ENCODE assay signal across 34 cellular contexts in genomic region chr2:182589121-182589520, GRCh38.
"Had no signal": no experiment of that assay in that cellular context is flagged by ENCODE, and none has a peak within 500 bp of the region (broad histone marks: within the 10 kb centered on the region; RNA-seq: fewer than 3 reads in every experiment).

No MANE protein-coding gene starts in this region.

- H3K4me3 Mint-ChIP-seq: activated CD4-positive, alpha-beta memory T cell treated with anti-CD3 and anti-CD28 coated beads for 36 hours; activated CD4-positive, alpha-beta T cell treated with anti-CD3 and anti-CD28 coated beads for 36 hours; activated CD4-positive, alpha-beta T cell treated with anti-CD3 and anti-CD28 coated beads, Interleukin-2, amount 10 ng/mL, durations not matched to agents 24 days and 14 days; activated CD8-positive, alpha-beta memory T cell treated with anti-CD3 and anti-CD28 coated beads, Interleukin-2, amount 10 ng/mL, durations not matched to agents 7 days and 5 days; activated CD8-positive, alpha-beta T cell treated with anti-CD3 and anti-CD28 coated beads, Interleukin-2, amount 10 ng/mL, durations not matched to agents 7 days and 5 days; activated naive CD4-positive, alpha-beta T cell treated with anti-CD3 and anti-CD28 coated beads for 36 hours; activated naive CD4-positive, alpha-beta T cell treated with anti-CD3 and anti-CD28 coated beads, Interleukin-2, amount 50 U/mL, for 24 hours; activated naive CD8-positive, alpha-beta T cell treated with anti-CD3 and anti-CD28 coated beads for 36 hours; activated naive CD8-positive, alpha-beta T cell treated with anti-CD3 and anti-CD28 coated beads, Interleukin-2, amount 50 U/mL, for 24 hours; activated T-helper 1 cell treated with anti-CD3 and anti-CD28 coated beads, Interleukin-12 subunit alpha, Interleukin-12 subunit beta, Interleukin-2, Interleukin-4 antibody, amounts not matched to agents 30 ng/mL and 10 ng/mL and 1 ng/mL, durations not matched to agents 14 hours and 24 hours and 36 hours; brain had no signal

- H3K36me3 Mint-ChIP-seq: activated CD4-positive, alpha-beta memory T cell treated with anti-CD3 and anti-CD28 coated beads for 36 hours; activated CD8-positive, alpha-beta memory T cell treated with anti-CD3 and anti-CD28 coated beads, Interleukin-2, amount 10 ng/mL, durations not matched to agents 7 days and 5 days; activated naive CD4-positive, alpha-beta T cell treated with anti-CD3 and anti-CD28 coated beads, Interleukin-2, amount 50 U/mL, for 24 hours; activated naive CD8-positive, alpha-beta T cell treated with anti-CD3 and anti-CD28 coated beads for 36 hours; brain had no signal

- H3K9me3 ChIP-seq: adrenal gland, breast epithelium, colonic mucosa, esophagus squamous epithelium, gastroesophageal sphincter had no signal

- H3K27me3 ChIP-seq: adrenal gland, breast epithelium, cardiac muscle cell, colonic mucosa, esophagus squamous epithelium, gastroesophageal sphincter had no signal

- H3K4me1 ChIP-seq: adrenal gland, breast epithelium, colonic mucosa, gastroesophageal sphincter had no signal

- H3K27ac ChIP-seq: adrenal gland, breast epithelium, cardiac muscle cell, colonic mucosa, epithelial cell of prostate, esophagus squamous epithelium, gastroesophageal sphincter had no signal

- H3K4me3 ChIP-seq: adrenal gland, breast epithelium, cardiac muscle cell, colonic mucosa, esophagus squamous epithelium, gastroesophageal sphincter had no signal

- H3K4me1 Mint-ChIP-seq: activated CD4-positive, alpha-beta T cell treated with anti-CD3 and anti-CD28 coated beads for 36 hours; activated CD4-positive, alpha-beta T cell treated with anti-CD3 and anti-CD28 coated beads, Interleukin-2, amount 10 ng/mL, durations not matched to agents 24 days and 14 days; activated CD8-positive, alpha-beta memory T cell treated with anti-CD3 and anti-CD28 coated beads, Interleukin-2, amount 10 ng/mL, durations not matched to agents 7 days and 5 days; activated naive CD4-positive, alpha-beta T cell treated with anti-CD3 and anti-CD28 coated beads, Interleukin-2, amount 50 U/mL, for 24 hours; activated naive CD8-positive, alpha-beta T cell treated with anti-CD3 and anti-CD28 coated beads for 36 hours; activated naive CD8-positive, alpha-beta T cell treated with anti-CD3 and anti-CD28 coated beads, Interleukin-2, amount 50 U/mL, for 24 hours had no signal

- H3K36me3 ChIP-seq: adrenal gland, breast epithelium, cardiac muscle cell, colonic mucosa, esophagus squamous epithelium, gastroesophageal sphincter had no signal

- FAIRE-seq: endometrium, endothelial cell of umbilical vein had no signal

- H3K27me3 Mint-ChIP-seq: activated naive CD8-positive, alpha-beta T cell treated with anti-CD3 and anti-CD28 coated beads, Interleukin-2, amount 50 U/mL, for 24 hours; brain had no signal

- DNase-seq: activated CD4-positive, alpha-beta memory T cell treated with anti-CD3 and anti-CD28 coated beads for 36 hours; activated CD4-positive, alpha-beta T cell treated with anti-CD3 and anti-CD28 coated beads for 36 hours; activated CD4-positive, alpha-beta T cell treated with anti-CD3 and anti-CD28 coated beads, Interleukin-2, amount 10 ng/mL, durations not matched to agents 24 days and 14 days; activated CD4-positive, CD25-positive, alpha-beta regulatory T cell; activated CD4-positive, CD25-positive, alpha-beta regulatory T cell treated with anti-CD3 and anti-CD28 coated beads, Interleukin-2, amount 50 U/mL, for 72 hours; activated CD8-positive, alpha-beta memory T cell treated with anti-CD3 and anti-CD28 coated beads, Interleukin-2, amount 10 ng/mL, durations not matched to agents 7 days and 5 days; activated CD8-positive, alpha-beta memory T cell treated with anti-CD3 and anti-CD28 coated beads, Interleukin-2, amount 50 U/mL, for 4 hours; activated CD8-positive, alpha-beta T cell treated with anti-CD3 and anti-CD28 coated beads, Interleukin-2, amount 10 ng/mL, durations not matched to agents 7 days and 5 days; activated effector memory CD4-positive, alpha-beta T cell treated with anti-CD3 and anti-CD28 coated beads, Interleukin-2, amount 50 U/mL, for 16 hours; activated naive CD4-positive, alpha-beta T cell treated with anti-CD3 and anti-CD28 coated beads for 36 hours; activated naive CD8-positive, alpha-beta T cell treated with anti-CD3 and anti-CD28 coated beads for 36 hours; activated naive CD8-positive, alpha-beta T cell treated with anti-CD3 and anti-CD28 coated beads, Interleukin-2, amount 50 U/mL, for 24 hours; activated T-cell treated with anti-CD3 and anti-CD28 coated beads, Interleukin-2, amount 50 U/mL, for 1 hour; activated T-cell treated with anti-CD3 and anti-CD28 coated beads, Interleukin-2, amount 50 U/mL, for 48 hours; adrenal gland; amygdala; aorta; central memory CD4-positive, alpha-beta T cell; cerebellar nuclear complex; colonic mucosa; effector CD8-positive, alpha-beta T cell; esophagus squamous epithelium; foreskin melanocyte; T-helper 2 cell had no signal

- ATAC-seq: activated CD4-positive, alpha-beta T cell treated with anti-CD3 and anti-CD28 coated beads for 36 hours; activated CD8-positive, alpha-beta memory T cell treated with anti-CD3 and anti-CD28 coated beads, Interleukin-2, amount 10 ng/mL, durations not matched to agents 7 days and 5 days; activated CD8-positive, alpha-beta T cell treated with anti-CD3 and anti-CD28 coated beads, Interleukin-2, amount 10 ng/mL, durations not matched to agents 7 days and 5 days; activated naive CD8-positive, alpha-beta T cell treated with anti-CD3 and anti-CD28 coated beads, Interleukin-2, amount 50 U/mL, for 24 hours; gastroesophageal sphincter had no signal

- H3K27ac Mint-ChIP-seq: activated CD4-positive, alpha-beta memory T cell treated with anti-CD3 and anti-CD28 coated beads for 36 hours; activated CD4-positive, alpha-beta T cell treated with anti-CD3 and anti-CD28 coated beads for 36 hours; activated CD4-positive, alpha-beta T cell treated with anti-CD3 and anti-CD28 coated beads, Interleukin-2, amount 10 ng/mL, durations not matched to agents 24 days and 14 days; activated CD8-positive, alpha-beta memory T cell treated with anti-CD3 and anti-CD28 coated beads, Interleukin-2, amount 10 ng/mL, durations not matched to agents 7 days and 5 days; activated CD8-positive, alpha-beta T cell treated with anti-CD3 and anti-CD28 coated beads, Interleukin-2, amount 10 ng/mL, durations not matched to agents 7 days and 5 days; activated naive CD4-positive, alpha-beta T cell treated with anti-CD3 and anti-CD28 coated beads for 36 hours; activated naive CD4-positive, alpha-beta T cell treated with anti-CD3 and anti-CD28 coated beads, Interleukin-2, amount 50 U/mL, for 24 hours; activated naive CD8-positive, alpha-beta T cell treated with anti-CD3 and anti-CD28 coated beads for 36 hours; activated naive CD8-positive, alpha-beta T cell treated with anti-CD3 and anti-CD28 coated beads, Interleukin-2, amount 50 U/mL, for 24 hours; activated T-helper 1 cell treated with anti-CD3 and anti-CD28 coated beads, Interleukin-12 subunit alpha, Interleukin-12 subunit beta, Interleukin-2, Interleukin-4 antibody, amounts not matched to agents 30 ng/mL and 10 ng/mL and 1 ng/mL, durations not matched to agents 14 hours and 24 hours and 36 hours; activated T-helper 2 cell treated with anti-CD3 and anti-CD28 coated beads, Interferon-gamma antibody, Interleukin-2, Interleukin-4, amounts not matched to agents 10 μg/mL and 5 μg/mL and 100 μg/mL, durations not matched to agents 14 hours and 24 hours and 36 hours; brain had no signal

- H3K9me3 Mint-ChIP-seq: activated CD4-positive, alpha-beta memory T cell treated with anti-CD3 and anti-CD28 coated beads for 36 hours; activated CD4-positive, alpha-beta T cell treated with anti-CD3 and anti-CD28 coated beads, Interleukin-2, amount 10 ng/mL, durations not matched to agents 24 days and 14 days; activated naive CD4-positive, alpha-beta T cell treated with anti-CD3 and anti-CD28 coated beads for 36 hours; activated naive CD4-positive, alpha-beta T cell treated with anti-CD3 and anti-CD28 coated beads, Interleukin-2, amount 50 U/mL, for 24 hours; activated naive CD8-positive, alpha-beta T cell treated with anti-CD3 and anti-CD28 coated beads for 36 hours; activated naive CD8-positive, alpha-beta T cell treated with anti-CD3 and anti-CD28 coated beads, Interleukin-2, amount 50 U/mL, for 24 hours; activated T-helper 1 cell treated with anti-CD3 and anti-CD28 coated beads, Interleukin-12 subunit alpha, Interleukin-12 subunit beta, Interleukin-2, Interleukin-4 antibody, amounts not matched to agents 30 ng/mL and 10 ng/mL and 1 ng/mL, durations not matched to agents 14 hours and 24 hours and 36 hours; activated T-helper 2 cell treated with anti-CD3 and anti-CD28 coated beads, Interferon-gamma antibody, Interleukin-2, Interleukin-4, amounts not matched to agents 10 μg/mL and 5 μg/mL and 100 μg/mL, durations not matched to agents 14 hours and 24 hours and 36 hours; brain had no signal
